In genomic region chr16:2720063-2720455, GRCh38 we compare ENCODE assay signal across 10 cellular contexts. TPM values are rescaled to one million over a fixed set of nuclear protein-coding genes. Genes with fewer than 3 reads are reported as not detected.
DNase-seq lines count a peak whose midpoint lies in the region; ATAC-seq and TF ChIP-seq lines count a peak whose summit lies in the region.
"Had no signal": no experiment of that assay in that cellular context is flagged by ENCODE, and none has a peak within 500 bp of the region (broad histone marks: within the 10 kb centered on the region; RNA-seq: fewer than 3 reads in every experiment).

TSS of gene PRSS27 (minus strand) at chr16:2720224. CDS start at chr16:2720160, 64 bp downstream.

- H3K14ac ChIP-seq in mesenchymal stem cell (ENCODE audit: low read length in 2 of 2): no peak within 1 kb of the TSS

- H4K8ac ChIP-seq in mesenchymal stem cell (ENCODE audit: low read length): peak within 1 kb of the TSS; percentile 97

- H2AFZ ChIP-seq in mesenchymal stem cell (ENCODE audit: low read depth, low read length): peak within 1 kb of the TSS; percentile 88

- no peak within 1 kb of the TSS for H2BK5ac ChIP-seq in mesenchymal stem cell (ENCODE audit: low read depth, low read length, poor library complexity, severe bottlenecking)

- peaks cover 1% of the 10 kb centered on the region for H3K4me1 Mint-ChIP-seq in activated naive CD4-positive, alpha-beta T cell treated with anti-CD3 and anti-CD28 coated beads, Interleukin-2, amount 50 U/mL, for 24 hours
- H3K4me1 Mint-ChIP-seq in type B pancreatic cell (ENCODE audit: unreplicated experiment): no peaks in the 10 kb centered on the region

- H2BK15ac ChIP-seq in mesenchymal stem cell (ENCODE audit: low read depth, poor library complexity, severe bottlenecking): peak within 1 kb of the TSS; percentile 91

- WGBS in body of pancreas, 2 donors: 88 to 90% methylated on average over 5 to 20 of the region's 27 CpGs
- 92% methylated on average over 23 of the region's 27 CpGs for WGBS in mesenchymal stem cell

- no peak for ATAC-seq in body of pancreas

- no peak within 1 kb of the TSS for H3K23ac ChIP-seq in mesenchymal stem cell (ENCODE audit: low read length in 2 of 2)

- peak within 1 kb of the TSS; percentile 70 to 86 for H3K18ac ChIP-seq in mesenchymal stem cell (ENCODE audit: low read depth in 1 of 2, low read length in 2 of 2)

- peak within 1 kb of the TSS; percentile 76 for H3K4me3 Mint-ChIP-seq in activated naive CD4-positive, alpha-beta T cell treated with anti-CD3 and anti-CD28 coated beads, Interleukin-2, amount 50 U/mL, for 24 hours
- H3K4me3 Mint-ChIP-seq in type B pancreatic cell: peak within 1 kb of the TSS; percentile 85

- peak within 1 kb of the TSS in 1 of 2 experiments; percentile 64 for H2BK12ac ChIP-seq in mesenchymal stem cell (ENCODE audit: low read length in 2 of 2)

- no peak for DNase-seq in activated naive CD4-positive, alpha-beta T cell treated with Interleukin-2 at 50 U/mL for 16 hours
- DNase-seq in body of pancreas (no peak), mesenchymal stem cell (no peak), type B pancreatic cell (ENCODE audit: extremely low spot score, unreplicated experiment) (no peak), GF-D8 (lab: John Stamatoyannopoulos, UW) (no peak), DMS114 treated with DMSO at 0.1 percent for 48 hours (lab: John Stamatoyannopoulos, UW; ENCODE audit: unreplicated experiment) (no peak), SKM-1 treated with dmso at 0.1 percent for 144 hours (lab: John Stamatoyannopoulos, UW; ENCODE audit: unreplicated experiment) (no peak)
- DNase-seq: EL, Kasumi-1 had no signal

- H2BK120ac ChIP-seq in mesenchymal stem cell (ENCODE audit: low read depth, low read length): no peak within 1 kb of the TSS

- no peaks in the 10 kb centered on the region for H3K36me3 Mint-ChIP-seq in activated naive CD4-positive, alpha-beta T cell treated with anti-CD3 and anti-CD28 coated beads, Interleukin-2, amount 50 U/mL, for 24 hours
- no peaks in the 10 kb centered on the region for H3K36me3 Mint-ChIP-seq in type B pancreatic cell

- H3K79me1 ChIP-seq in mesenchymal stem cell (replicated peaks; ENCODE audit: low read length, poor library complexity, severe bottlenecking): no peaks in the 10 kb centered on the region

- no peaks in the 10 kb centered on the region for H3K9me3 ChIP-seq in body of pancreas
- no peaks in the 10 kb centered on the region for H3K9me3 ChIP-seq in mesenchymal stem cell (ENCODE audit: control insufficient read depth, low read length)

- peak within 1 kb of the TSS; percentile 72 to 76 for H3K4ac ChIP-seq in mesenchymal stem cell (ENCODE audit: low read depth in 1 of 2, low read length in 2 of 2)

- H3K9ac ChIP-seq in mesenchymal stem cell (ENCODE audit: low read length): peak within 1 kb of the TSS; percentile 77

- H3K4me3 ChIP-seq in body of pancreas (peak within 1 kb of the TSS; percentile 23 to 74), mesenchymal stem cell (ENCODE audit: insufficient read depth in 1 of 2, low read depth in 1 of 2, low read length in 2 of 2) (peak within 1 kb of the TSS; percentile 71 to 74)

- TF ChIP-seq POLR2A in body of pancreas (IDR thresholded peaks at IDR 0.05): no peak

- no peaks in the 10 kb centered on the region for H3K9me3 Mint-ChIP-seq in activated naive CD4-positive, alpha-beta T cell treated with anti-CD3 and anti-CD28 coated beads, Interleukin-2, amount 50 U/mL, for 24 hours
- H3K9me3 Mint-ChIP-seq in type B pancreatic cell: no peaks in the 10 kb centered on the region

- H3K27ac ChIP-seq in body of pancreas (peak within 1 kb of the TSS; percentile 55 to 83 (median 66)), mesenchymal stem cell (ENCODE audit: low read length, poor library complexity, severe bottlenecking) (no peak within 1 kb of the TSS)

- no peak within 1 kb of the TSS for H2AK5ac ChIP-seq in mesenchymal stem cell (ENCODE audit: low read length, severe bottlenecking)

- peaks cover 5% of the 10 kb centered on the region for H3K27me3 Mint-ChIP-seq in activated naive CD4-positive, alpha-beta T cell treated with anti-CD3 and anti-CD28 coated beads, Interleukin-2, amount 50 U/mL, for 24 hours
- peaks cover 5% of the 10 kb centered on the region for H3K27me3 Mint-ChIP-seq in type B pancreatic cell

- intact Hi-C loops in body of pancreas (cut with DNase I): no loop called here

- H3K4me1 ChIP-seq in body of pancreas (peaks cover 28% of the 10 kb centered on the region), mesenchymal stem cell (ENCODE audit: control insufficient read depth, insufficient read depth, low read depth, low read length) (peaks cover 20% of the 10 kb centered on the region)

- H3K36me3 ChIP-seq in body of pancreas (replicated peaks in 1 of 2; ENCODE audit: insufficient read depth in 1 of 2, low read depth in 2 of 2): no peaks in the 10 kb centered on the region
- no peaks in the 10 kb centered on the region for H3K36me3 ChIP-seq in mesenchymal stem cell (ENCODE audit: control insufficient read depth in 1 of 2, insufficient read depth in 2 of 2, low read depth in 1 of 2, low read length in 2 of 2)

- peak within 1 kb of the TSS; percentile 71 for H4K91ac ChIP-seq in mesenchymal stem cell (ENCODE audit: low read length)

- peak within 1 kb of the TSS; percentile 72 for H3K4me2 ChIP-seq in mesenchymal stem cell (ENCODE audit: low read length, poor library complexity, severe bottlenecking)

- no peaks in the 10 kb centered on the region for H3K27me3 ChIP-seq in body of pancreas
- peaks cover 4 to 7% of the 10 kb centered on the region in 2 experiments for H3K27me3 ChIP-seq in mesenchymal stem cell (ENCODE audit: control insufficient read depth in 1 of 2, insufficient read depth in 1 of 2, low read length in 2 of 2)

- TF ChIP-seq CTCF in body of pancreas (IDR thresholded peaks at IDR 0.05) (no peak), type B pancreatic cell (conservative IDR thresholded peaks at IDR 0.05) (no peak)

- peak within 1 kb of the TSS; percentile 74 for H3K27ac Mint-ChIP-seq in activated naive CD4-positive, alpha-beta T cell treated with anti-CD3 and anti-CD28 coated beads, Interleukin-2, amount 50 U/mL, for 24 hours
- H3K27ac Mint-ChIP-seq in type B pancreatic cell: peak within 1 kb of the TSS; percentile 86

RNA-seq across cellular contexts. Expression of gene PRSS27, which starts in this region (rescaled TPM):
- 1 to 10 TPM in 1 of 2 donors, not detected in 1; 2.1 TPM for total RNA-seq in body of pancreas
- polyA plus RNA-seq in mesenchymal stem cell (2013, experiment 1 of 2): 0.52 TPM
- polyA plus RNA-seq in mesenchymal stem cell (2013, experiment 2 of 2): 0.68 TPM
- total RNA-seq in type B pancreatic cell (ENCODE audit: low replicate concordance): 19.0 and 24.6 TPM in 2 replicates
